In genomic region chr7:35037211-35037525, GRCh38 we compare ENCODE assay signal across 9 cellular contexts. TPM values are rescaled to one million over a fixed set of nuclear protein-coding genes. Genes with fewer than 3 reads are reported as not detected.
DNase-seq lines count a peak whose midpoint lies in the region; FAIRE-seq and TF ChIP-seq lines count a peak whose summit lies in the region.
"Had no signal": no experiment of that assay in that cellular context is flagged by ENCODE, and none has a peak within 500 bp of the region (broad histone marks: within the 10 kb centered on the region; RNA-seq: fewer than 3 reads in every experiment).

Gene DPY19L1, minus strand, starts transcription at chr7:35037485. Its CDS starts 91 bp downstream, at chr7:35037394.

- no peak for DNase-seq in activated CD8-positive, alpha-beta memory T cell treated with anti-CD3 and anti-CD28 coated beads, Interleukin-2, amount 50 U/mL, for 4 hours
- DNase-seq in NT2/D1 (ENCODE audit: low read depth, low spot score) (no peak), endothelial cell of umbilical vein (ENCODE audit: low read depth, low spot score) (no peak), nephron progenitor cell (no peak), NCI-H1930 (lab: John Stamatoyannopoulos, UW) (no peak), GM03348 (ENCODE audit: low spot score) (no peak), NAMALWA (ENCODE audit: low spot score) (no peak)

- intact Hi-C loops in endothelial cell of umbilical vein (cut with micrococcal nuclease): loop anchor here (1.0 to 10.0 kb wide), 8 partner anchors 110 to 1358 kb away; no protein-coding TSS in a partner anchor

- no TSS peak for BruUV-seq in endothelial cell of umbilical vein (replicated peaks; lab: Mats Ljungman, UMichigan)

- no peaks in the 10 kb centered on the region for H3K36me3 Mint-ChIP-seq in nephron progenitor cell (ENCODE audit: low read depth)

- peak; percentile 49 for TF ChIP-seq POLR2A in endothelial cell of umbilical vein (IDR thresholded peaks at IDR 0.05; ENCODE audit: low read depth, low read length)

- peak within 1 kb of the TSS; percentile 67 for H3K4me3 ChIP-seq in NT2/D1 (ENCODE audit: insufficient read length, low read depth)
- peak within 1 kb of the TSS; percentile 45 to 84 (median 71) for H3K4me3 ChIP-seq in endothelial cell of umbilical vein (replicated peaks in 1 of 3; ENCODE audit: insufficient read depth in 1 of 3, low read depth in 1 of 3, low read length in 3 of 3)

- H3K4me3 Mint-ChIP-seq in nephron progenitor cell: peak within 1 kb of the TSS; percentile 94

- H3K9me3 ChIP-seq in NT2/D1 (ENCODE audit: insufficient read depth, low read length): no peaks in the 10 kb centered on the region
- no peaks in the 10 kb centered on the region for H3K9me3 ChIP-seq in endothelial cell of umbilical vein (replicated peaks; ENCODE audit: control insufficient read depth, insufficient read depth, low read length)

- peaks cover 9% of the 10 kb centered on the region for H3K27me3 Mint-ChIP-seq in nephron progenitor cell (ENCODE audit: low read depth, poor library complexity)

- H3K36me3 ChIP-seq in NT2/D1 (ENCODE audit: insufficient read depth, insufficient read length, low read length) (no peaks in the 10 kb centered on the region), endothelial cell of umbilical vein (ENCODE audit: control insufficient read depth in 2 of 2, extremely low read depth in 1 of 2, insufficient read depth in 2 of 2, low read length in 2 of 2) (no peaks in the 10 kb centered on the region)

- POLR2A ChIA-PET in activated CD8-positive, alpha-beta memory T cell treated with anti-CD3 and anti-CD28 coated beads for 36 hours (lab: Charles Lee): no interaction called here
- POLR2A ChIA-PET in endothelial cell of umbilical vein (lab: Charles Lee): interaction anchor here (0.6 kb wide), 1 partner anchor 209 kb away, joined by 3 read pairs; no protein-coding TSS in a partner anchor

- H3K4me2 ChIP-seq in endothelial cell of umbilical vein (ENCODE audit: insufficient read depth, low read length): peak within 1 kb of the TSS; percentile 94

- peak within 1 kb of the TSS; percentile 84 for H3K9ac ChIP-seq in NT2/D1 (ENCODE audit: insufficient read length, low read depth)
- H3K9ac ChIP-seq in endothelial cell of umbilical vein (replicated peaks; ENCODE audit: extremely low read depth, insufficient read depth, low read length): peak within 1 kb of the TSS; percentile 74

- H3K27ac ChIP-seq in endothelial cell of umbilical vein (ENCODE audit: insufficient read depth, low read depth, low read length): peak within 1 kb of the TSS; percentile 91

- dilution Hi-C loops in endothelial cell of umbilical vein (cut with MboI; ENCODE audit: extremely low pct_ligation_motif_present, low sequenced_read_pairs): no loop called here

- H2AFZ ChIP-seq in endothelial cell of umbilical vein (ENCODE audit: low read depth, low read length): peak within 1 kb of the TSS; percentile 94

- FAIRE-seq in endothelial cell of umbilical vein (lab: Jason Lieb, UNC): no peak
- FAIRE-seq: G401.6 had no signal

- no peaks in the 10 kb centered on the region for H4K20me1 ChIP-seq in endothelial cell of umbilical vein (replicated peaks; ENCODE audit: control insufficient read depth, extremely low read depth, insufficient read depth, low read length)

- H3K27ac Mint-ChIP-seq in nephron progenitor cell: peak within 1 kb of the TSS; percentile 98

- H3K4me1 ChIP-seq in NT2/D1 (ENCODE audit: insufficient read depth, insufficient read length): no peaks in the 10 kb centered on the region
- H3K4me1 ChIP-seq in endothelial cell of umbilical vein (ENCODE audit: control insufficient read depth, extremely low read depth, insufficient read depth, low read length): peaks cover 27% of the 10 kb centered on the region

- no peaks in the 10 kb centered on the region for H3K9me3 Mint-ChIP-seq in nephron progenitor cell

- CTCF ChIA-PET in activated CD8-positive, alpha-beta memory T cell treated with anti-CD3 and anti-CD28 coated beads for 36 hours (lab: Charles Lee): no interaction called here
- CTCF ChIA-PET in endothelial cell of umbilical vein (lab: Charles Lee): interaction anchor here (0.6 to 2.1 kb wide), 6 partner anchors 33 to 716 kb away, joined by 3 to 18 read pairs (median 5); no protein-coding TSS in a partner anchor

- H3K4me1 Mint-ChIP-seq in nephron progenitor cell: peaks cover 45% of the 10 kb centered on the region

- H3K79me2 ChIP-seq in endothelial cell of umbilical vein (ENCODE audit: control insufficient read depth, insufficient read depth, low read length): peaks cover 42% of the 10 kb centered on the region

- TF ChIP-seq CTCF in endothelial cell of umbilical vein (IDR thresholded peaks at IDR 0.05; ENCODE audit: extremely low read depth in 1 of 2, insufficient read depth in 1 of 2, low read depth in 1 of 2, low read length in 2 of 2) (no peak), nephron progenitor cell (IDR thresholded peaks at IDR 0.05) (no peak)

- no peaks in the 10 kb centered on the region for H3K9me1 ChIP-seq in endothelial cell of umbilical vein (replicated peaks; ENCODE audit: control insufficient read depth, extremely low read depth, insufficient read depth, low read length)

- no peaks in the 10 kb centered on the region for H3K27me3 ChIP-seq in NT2/D1 (ENCODE audit: insufficient read depth, insufficient read length)
- H3K27me3 ChIP-seq in endothelial cell of umbilical vein (ENCODE audit: control insufficient read depth in 2 of 2, insufficient read depth in 2 of 2, low read length in 2 of 2): no peaks in the 10 kb centered on the region

TF ChIP-seq in endothelial cell of umbilical vein, 7 proteins besides CTCF, POLR2A, EP300 and RAD21:
- TF ChIP-seq EZH2 (IDR thresholded peaks at IDR 0.05; ENCODE audit: borderline replicate concordance, low read depth, low read length, severe bottlenecking) (no peak), JUN (IDR thresholded peaks at IDR 0.05; ENCODE audit: borderline replicate concordance, insufficient read depth, insufficient read length, low read depth) (no peak), MAX (IDR thresholded peaks at IDR 0.05; ENCODE audit: insufficient read depth, insufficient read length) (no peak), FOS (IDR thresholded peaks at IDR 0.05; ENCODE audit: borderline replicate concordance, insufficient read depth, low read length) (no peak), POLR2AphosphoS5 (IDR thresholded peaks at IDR 0.05; ENCODE audit: insufficient read depth, low read depth, low read length) (no peak), MYC (IDR thresholded peaks at IDR 0.05; ENCODE audit: low read depth, low read length) (no peak)

RNA-seq across cellular contexts. Expression of gene DPY19L1, which starts in this region (rescaled TPM):
- total RNA-seq in activated CD8-positive, alpha-beta memory T cell treated with anti-CD3 and anti-CD28 coated beads for 36 hours: 10 to 100 TPM; 12.1 to 14.0 TPM
- 53.1 and 60.7 TPM in 2 replicates for total RNA-seq in endothelial cell of umbilical vein
- 23.9 and 30.9 TPM in 2 replicates for polyA plus RNA-seq in endothelial cell of umbilical vein
- polyA plus RNA-seq in endothelial cell of umbilical vein (2011; cell fraction: cytosol; rRNA removed): 23.7 and 23.8 TPM in 2 replicates
- 20.5 and 30.7 TPM in 2 replicates for polyA plus RNA-seq in endothelial cell of umbilical vein (2011; cell fraction: nucleus; rRNA removed)
- 42.5 and 56.7 TPM in 2 replicates for polyA plus RNA-seq in endothelial cell of umbilical vein (2012)
- 47.5 and 54.2 TPM in 2 replicates for polyA minus RNA-seq in endothelial cell of umbilical vein
- polyA minus RNA-seq in endothelial cell of umbilical vein (2011; cell fraction: cytosol; rRNA and poly(A)+ RNA removed): 20.3 TPM
- 33.5 and 50.9 TPM in 2 replicates for polyA minus RNA-seq in endothelial cell of umbilical vein (2011; cell fraction: nucleus; rRNA and poly(A)+ RNA removed)
